2 cellular contexts compared by ENCODE assay signal in genomic region chr12:46554461-46554860, GRCh38.
TF ChIP-seq lines count a peak whose summit lies in the region.

No MANE protein-coding gene starts in this region.

TF ChIP-seq in GM23338, 12 proteins besides CTCF, POLR2A, EP300 and RAD21:
- TF ChIP-seq ZNF462 (CRISPR knock-in tag; IDR thresholded peaks at IDR 0.05) (no peak), ZNF114 (CRISPR knock-in tag; IDR thresholded peaks at IDR 0.05) (no peak), POLR2AphosphoS5 (IDR thresholded peaks at IDR 0.05; ENCODE audit: low read depth) (no peak)

TF ChIP-seq in WTC11, 78 proteins besides CTCF, POLR2A, EP300 and RAD21:
- TF ChIP-seq NR1H2 (CRISPR knock-in tag; IDR thresholded peaks at IDR 0.05) (no peak), CBFB (CRISPR knock-in tag; IDR thresholded peaks at IDR 0.05; ENCODE audit: low read depth) (no peak), TEAD4 (CRISPR knock-in tag; IDR thresholded peaks at IDR 0.05) (no peak), TP53 (CRISPR knock-in tag; IDR thresholded peaks at IDR 0.05) (no peak), JUN (CRISPR knock-in tag; IDR thresholded peaks at IDR 0.05) (no peak), FOXP1 (CRISPR knock-in tag; IDR thresholded peaks at IDR 0.05; ENCODE audit: borderline replicate concordance) (no peak), FOXJ3 (CRISPR knock-in tag; IDR thresholded peaks at IDR 0.05; ENCODE audit: borderline replicate concordance) (no peak), JAZF1 (CRISPR knock-in tag; IDR thresholded peaks at IDR 0.05) (no peak), IRF1 (CRISPR knock-in tag; IDR thresholded peaks at IDR 0.05) (no peak), ZNF317 (CRISPR knock-in tag; IDR thresholded peaks at IDR 0.05; ENCODE audit: borderline replicate concordance, low read depth) (no peak), STAT6 (CRISPR knock-in tag; conservative IDR thresholded peaks at IDR 0.05; ENCODE audit: low read depth) (no peak), ZNF416 (CRISPR knock-in tag; IDR thresholded peaks at IDR 0.05) (no peak)
